10 cellular contexts compared by ENCODE assay signal in genomic region chrX:155069414-155069813, GRCh38. TPM values are rescaled to one million over a fixed set of nuclear protein-coding genes. Genes with fewer than 3 reads are reported as not detected.
DNase-seq lines count a peak whose midpoint lies in the region; ATAC-seq and TF ChIP-seq lines count a peak whose summit lies in the region.
"Had no signal": no experiment of that assay in that cellular context is flagged by ENCODE, and none has a peak within 500 bp of the region (broad histone marks: within the 10 kb centered on the region; RNA-seq: fewer than 3 reads in every experiment).

No MANE protein-coding gene starts in this region.

- H3K36me3 Mint-ChIP-seq in activated CD4-positive, alpha-beta T cell treated with anti-CD3 and anti-CD28 coated beads, Interleukin-2, amount 10 ng/mL, durations not matched to agents 7 days and 5 days (ENCODE audit: low read depth): peaks cover 25% of the 10 kb centered on the region
- H3K36me3 Mint-ChIP-seq in T-cell: peaks cover 10% of the 10 kb centered on the region
- peaks cover 31% of the 10 kb centered on the region for H3K36me3 Mint-ChIP-seq in stimulated activated effector memory CD8-positive, alpha-beta T cell treated with anti-CD3 and anti-CD28 coated beads, Interleukin-12 subunit alpha, Interleukin-12 subunit beta, amount 100 ng/mL, for 72 hours

- POLR2A ChIA-PET in activated CD4-positive, alpha-beta T cell treated with anti-CD3 and anti-CD28 coated beads, Interleukin-2, amount 10 ng/mL, durations not matched to agents 7 days and 5 days (lab: Charles Lee): no interaction called here
- POLR2A ChIA-PET in T-cell (lab: Charles Lee): no interaction called here

- peak overlapping the region; percentile 13 for H3K4me2 ChIP-seq in fibroblast of lung (ENCODE audit: extremely low read depth, insufficient read depth, low read length)

- ATAC-seq in T-cell (replicated peaks in 1 of 4) (no peak), HG02973 (IDR thresholded peaks at IDR 0.05; ENCODE audit: unreplicated experiment) (no peak), HG02759 (IDR thresholded peaks at IDR 0.05; ENCODE audit: unreplicated experiment) (no peak)
- ATAC-seq in stimulated activated effector memory CD8-positive, alpha-beta T cell treated with anti-CD3 and anti-CD28 coated beads, Interleukin-12 subunit alpha, Interleukin-12 subunit beta, amount 100 ng/mL, for 72 hours: no peak

- no peak overlapping the region for H3K27ac Mint-ChIP-seq in activated CD4-positive, alpha-beta T cell treated with anti-CD3 and anti-CD28 coated beads, Interleukin-2, amount 10 ng/mL, durations not matched to agents 7 days and 5 days
- H3K27ac Mint-ChIP-seq in T-cell: peak overlapping the region in 1 of 2 donors; percentile 24
- peak overlapping the region; percentile 86 for H3K27ac Mint-ChIP-seq in stimulated activated effector memory CD8-positive, alpha-beta T cell treated with anti-CD3 and anti-CD28 coated beads, Interleukin-12 subunit alpha, Interleukin-12 subunit beta, amount 100 ng/mL, for 72 hours

- peak overlapping the region; percentile 77 for H3K4me3 Mint-ChIP-seq in activated CD4-positive, alpha-beta T cell treated with anti-CD3 and anti-CD28 coated beads, Interleukin-2, amount 10 ng/mL, durations not matched to agents 7 days and 5 days
- H3K4me3 Mint-ChIP-seq in T-cell: peak overlapping the region; percentile 78 to 82 (median 81)
- peak overlapping the region; percentile 83 for H3K4me3 Mint-ChIP-seq in stimulated activated effector memory CD8-positive, alpha-beta T cell treated with anti-CD3 and anti-CD28 coated beads, Interleukin-12 subunit alpha, Interleukin-12 subunit beta, amount 100 ng/mL, for 72 hours

- H3K4me3 ChIP-seq in fibroblast of lung (replicated peaks in 1 of 4; ENCODE audit: control extremely low read depth in 1 of 4, insufficient read depth in 1 of 4, low read depth in 3 of 4, low read length in 4 of 4): peak overlapping the region in 3 of 4 experiments; percentile 63 to 87 (median 68)

- CTCF ChIA-PET in activated CD4-positive, alpha-beta T cell treated with anti-CD3 and anti-CD28 coated beads, Interleukin-2, amount 10 ng/mL, durations not matched to agents 7 days and 5 days (lab: Charles Lee): no interaction called here
- CTCF ChIA-PET in T-cell (lab: Charles Lee): interaction anchor here (0.7 to 2.0 kb wide), 2 partner anchors 11 to 43 kb away, joined by 4 to 10 read pairs; partner anchors contain the start of gene FUNDC2 (in 1 of the 2)

- no peak overlapping the region for H2AFZ ChIP-seq in fibroblast of lung (ENCODE audit: low read length)

- H3K4me1 Mint-ChIP-seq in activated CD4-positive, alpha-beta T cell treated with anti-CD3 and anti-CD28 coated beads, Interleukin-2, amount 10 ng/mL, durations not matched to agents 7 days and 5 days: peaks cover 56% of the 10 kb centered on the region
- H3K4me1 Mint-ChIP-seq in T-cell: peaks cover 30 to 58% (median 50%) of the 10 kb centered on the region in 3 donors
- H3K4me1 Mint-ChIP-seq in stimulated activated effector memory CD8-positive, alpha-beta T cell treated with anti-CD3 and anti-CD28 coated beads, Interleukin-12 subunit alpha, Interleukin-12 subunit beta, amount 100 ng/mL, for 72 hours: peaks cover 39% of the 10 kb centered on the region

- no peak for DNase-seq in activated CD4-positive, alpha-beta T cell treated with anti-CD3 and anti-CD28 coated beads, Interleukin-2, amount 10 ng/mL, durations not matched to agents 7 days and 5 days
- no peak for DNase-seq in activated CD4-positive, alpha-beta T cell treated with anti-CD3 and anti-CD28 coated beads for 4 hours
- DNase-seq in T-cell: no peak
- no peak for DNase-seq in fibroblast of lung (ENCODE audit: low read depth in 2 of 2)
- DNase-seq in stimulated activated effector memory CD8-positive, alpha-beta T cell treated with anti-CD3 and anti-CD28 coated beads, Interleukin-12 subunit alpha, Interleukin-12 subunit beta, amount 100 ng/mL, for 72 hours (ENCODE audit: low spot score in 2 of 2): no peak
- no peak for DNase-seq in stimulated activated CD4-positive, alpha-beta T cell treated with anti-CD3 and anti-CD28 coated beads, Interleukin-1b, Interleukin-23, amount 100 ng/mL, for 48 hours
- DNase-seq: AML-193, NCI-H1694 treated with DMSO at 0.1 percent for 48 hours had no signal

- peaks cover 8% of the 10 kb centered on the region for H3K4me1 ChIP-seq in fibroblast of lung (ENCODE audit: control insufficient read depth, extremely low read depth, insufficient read depth, low read length)

- TF ChIP-seq CTCF in fibroblast of lung (conservative IDR thresholded peaks at IDR 0.05 in 1 of 2, IDR thresholded peaks at IDR 0.05 in 1 of 2; ENCODE audit: low read depth in 1 of 2, low read length in 2 of 2): no peak

- no peaks in the 10 kb centered on the region for H3K9me3 ChIP-seq in fibroblast of lung (ENCODE audit: control insufficient read depth, insufficient read depth, low read depth, low read length)

- H4K20me1 ChIP-seq in fibroblast of lung (ENCODE audit: control insufficient read depth, extremely low read depth, insufficient read depth, low read length): no peaks in the 10 kb centered on the region

- no peak overlapping the region for H3K9ac ChIP-seq in fibroblast of lung (ENCODE audit: insufficient read depth, low read length)

- no peaks in the 10 kb centered on the region for H3K9me3 Mint-ChIP-seq in activated CD4-positive, alpha-beta T cell treated with anti-CD3 and anti-CD28 coated beads, Interleukin-2, amount 10 ng/mL, durations not matched to agents 7 days and 5 days
- no peaks in the 10 kb centered on the region for H3K9me3 Mint-ChIP-seq in T-cell
- H3K9me3 Mint-ChIP-seq in stimulated activated effector memory CD8-positive, alpha-beta T cell treated with anti-CD3 and anti-CD28 coated beads, Interleukin-12 subunit alpha, Interleukin-12 subunit beta, amount 100 ng/mL, for 72 hours: no peaks in the 10 kb centered on the region

- peaks cover 4% of the 10 kb centered on the region for H3K36me3 ChIP-seq in fibroblast of lung (ENCODE audit: control insufficient read depth, insufficient read depth, low read length)

- no peak overlapping the region for H3K27ac ChIP-seq in fibroblast of lung (ENCODE audit: insufficient read depth, low read length)

- H3K27me3 ChIP-seq in fibroblast of lung (ENCODE audit: control insufficient read depth, insufficient read depth, low read length): no peaks in the 10 kb centered on the region

- H3K79me2 ChIP-seq in fibroblast of lung (ENCODE audit: control insufficient read depth, insufficient read depth, low read length): peaks cover 19% of the 10 kb centered on the region

- no peaks in the 10 kb centered on the region for H3K27me3 Mint-ChIP-seq in activated CD4-positive, alpha-beta T cell treated with anti-CD3 and anti-CD28 coated beads, Interleukin-2, amount 10 ng/mL, durations not matched to agents 7 days and 5 days
- H3K27me3 Mint-ChIP-seq in T-cell: no peaks in the 10 kb centered on the region

RNA-seq across cellular contexts. Expression of gene CMC4, which starts 1.5 kb away (rescaled TPM):
- total RNA-seq in activated CD4-positive, alpha-beta T cell treated with anti-CD3 and anti-CD28 coated beads, Interleukin-2, amount 10 ng/mL, durations not matched to agents 7 days and 5 days: 1 to 10 TPM; 4.7 to 5.6 TPM
- total RNA-seq in T-cell (10 to 100 TPM in 1 of 5 donors, 1 to 10 TPM in 4; 3.3 to 12.7 (median 6.3) TPM), fibroblast of lung (9.6 and 10.3 TPM in 2 replicates)
- polyA plus RNA-seq in fibroblast of lung: 8.1 and 8.4 TPM in 2 replicates
- 6.6 and 8.0 TPM in 2 replicates for polyA plus RNA-seq in fibroblast of lung (2012)
- 1.0 and 3.0 TPM in 2 replicates for polyA minus RNA-seq in fibroblast of lung (ENCODE audit: low replicate concordance)

RNA-seq across cellular contexts. Expression of gene MTCP1, which starts 1.5 kb away (rescaled TPM):
- total RNA-seq in activated CD4-positive, alpha-beta T cell treated with anti-CD3 and anti-CD28 coated beads, Interleukin-2, amount 10 ng/mL, durations not matched to agents 7 days and 5 days: 10 to 100 TPM; 18.1 to 19.6 TPM
- 10 to 100 TPM; 11.9 to 24.0 (median 19.8) TPM for total RNA-seq in T-cell
- 14.6 and 16.0 TPM in 2 replicates for total RNA-seq in fibroblast of lung
- polyA plus RNA-seq in fibroblast of lung: 9.3 and 10.6 TPM in 2 replicates
- polyA plus RNA-seq in fibroblast of lung (2012): 15.6 and 17.6 TPM in 2 replicates
- 2.9 TPM in 1 of 2 replicates, not detected in the other for polyA minus RNA-seq in fibroblast of lung (ENCODE audit: low replicate concordance)

RNA-seq across cellular contexts. Expression of gene BRCC3, which starts 1.9 kb away (rescaled TPM):
- total RNA-seq in activated CD4-positive, alpha-beta T cell treated with anti-CD3 and anti-CD28 coated beads, Interleukin-2, amount 10 ng/mL, durations not matched to agents 7 days and 5 days: 10 to 100 TPM; 28.2 to 30.6 TPM
- total RNA-seq in T-cell (10 to 100 TPM; 14.2 to 17.7 (median 17.0) TPM), fibroblast of lung (9.5 and 12.1 TPM in 2 replicates)
- 22.0 and 29.8 TPM in 2 replicates for polyA plus RNA-seq in fibroblast of lung
- polyA plus RNA-seq in fibroblast of lung (2012): 17.0 and 20.4 TPM in 2 replicates
- polyA minus RNA-seq in fibroblast of lung (ENCODE audit: low replicate concordance): 8.0 and 14.1 TPM in 2 replicates

RNA-seq across cellular contexts. Expression of gene FUNDC2, which starts 42.8 kb away (rescaled TPM):
- total RNA-seq in activated CD4-positive, alpha-beta T cell treated with anti-CD3 and anti-CD28 coated beads, Interleukin-2, amount 10 ng/mL, durations not matched to agents 7 days and 5 days: 10 to 100 TPM; 58.4 to 61.3 TPM
- total RNA-seq in T-cell (10 to 100 TPM; 50.2 to 56.2 (median 53.0) TPM), fibroblast of lung (18.3 and 21.3 TPM in 2 replicates)
- 92.4 and 97.1 TPM in 2 replicates for polyA plus RNA-seq in fibroblast of lung
- polyA plus RNA-seq in fibroblast of lung (2012): 71.7 and 79.4 TPM in 2 replicates
- polyA minus RNA-seq in fibroblast of lung (ENCODE audit: low replicate concordance): 46.6 and 52.8 TPM in 2 replicates

RNA-seq across cellular contexts. Expression of gene F8, which starts 46.9 kb away (rescaled TPM):
- 1 to 10 TPM; 3.9 to 4.6 TPM for total RNA-seq in activated CD4-positive, alpha-beta T cell treated with anti-CD3 and anti-CD28 coated beads, Interleukin-2, amount 10 ng/mL, durations not matched to agents 7 days and 5 days
- 1 to 10 TPM; 1.3 to 3.5 (median 2.7) TPM for total RNA-seq in T-cell
- total RNA-seq in fibroblast of lung: 5.4 and 7.9 TPM in 2 replicates
- 3.2 and 4.5 TPM in 2 replicates for polyA plus RNA-seq in fibroblast of lung
- 2.5 and 2.7 TPM in 2 replicates for polyA plus RNA-seq in fibroblast of lung (2012)
- 0.19 TPM in 1 of 2 replicates, not detected in the other for polyA minus RNA-seq in fibroblast of lung (ENCODE audit: low replicate concordance)
